ENCODE assay signal across 22 cellular contexts in genomic region chr1:93980881-93981280, GRCh38.
A peak's percentile ranks its signal among the peaks of the same experiment; 100 is the strongest.
DNase-seq lines count a peak whose midpoint lies in the region; ATAC-seq and TF ChIP-seq lines count a peak whose summit lies in the region.
"Had no signal": no experiment of that assay in that cellular context is flagged by ENCODE, and none has a peak within 500 bp of the region (broad histone marks: within the 10 kb centered on the region; RNA-seq: fewer than 3 reads in every experiment).

No MANE protein-coding gene starts in this region.

- H3K27ac ChIP-seq in mucosa of rectum (ENCODE audit: low read depth in 2 of 2, low read length in 2 of 2): peak overlapping the region; percentile 61 to 66

- peak; percentile 32; the same call in 1 of the 3 replicates for ATAC-seq in SK-N-SH treated with all-trans-retinoic acid at 6 μM for 48 hours
- ATAC-seq in GM18909 (IDR thresholded peaks at IDR 0.05; ENCODE audit: poor library complexity, unreplicated experiment): no peak

- no peaks in the 10 kb centered on the region for H3K27me3 ChIP-seq in mucosa of rectum (ENCODE audit: control insufficient read depth in 2 of 2, insufficient read depth in 2 of 2, low read length in 2 of 2)
- H3K27me3 ChIP-seq: thyroid gland had no signal

- peaks cover 2 to 7% of the 10 kb centered on the region in 2 donors for H3K4me1 ChIP-seq in mucosa of rectum (ENCODE audit: control insufficient read depth in 2 of 2, insufficient read depth in 2 of 2, low read length in 2 of 2)

- TF ChIP-seq CTCF in GM13976 (IDR thresholded peaks at IDR 0.05; ENCODE audit: borderline replicate concordance, control extremely low read depth, extremely low read depth, insufficient read depth, missing control alignments): peak; percentile 5
- TF ChIP-seq CTCF in epithelial cell of esophagus (IDR thresholded peaks at IDR 0.05; ENCODE audit: insufficient read depth, low read depth, low read length, missing control alignments): no peak

- in situ Hi-C loops in GM13976 (cut with MboI; ENCODE audit: low sequenced_read_pairs, unreplicated experiment): no loop called here

- no peak overlapping the region for H3K4me3 ChIP-seq in epithelial cell of esophagus (ENCODE audit: low read length)
- H3K4me3 ChIP-seq in mucosa of rectum (ENCODE audit: low read length in 2 of 2): no peak overlapping the region
- H3K4me3 ChIP-seq: thyroid gland had no signal

- no peaks in the 10 kb centered on the region for H3K36me3 ChIP-seq in mucosa of rectum (ENCODE audit: control insufficient read depth in 2 of 2, insufficient read depth in 2 of 2, low read length in 2 of 2)
- H3K36me3 ChIP-seq: thyroid gland had no signal

- DNase-seq in GM13976 (ENCODE audit: low spot score) (no peak), epithelial cell of esophagus (ENCODE audit: low read depth) (peak; percentile 49), GM19238 (ENCODE audit: insufficient read length, low spot score) (no peak), NCI-H446 (lab: John Stamatoyannopoulos, UW) (no peak), CD1c-positive myeloid dendritic cell (ENCODE audit: extremely low spot score) (no peak)
- DNase-seq: activated B cell treated with CpG ODN at 0.5 μM for 24 hours; activated CD4-positive, alpha-beta memory T cell treated with anti-CD3 and anti-CD28 coated beads for 36 hours; activated effector memory CD4-positive, alpha-beta T cell treated with anti-CD3 and anti-CD28 coated beads, Interleukin-2, amount 50 U/mL, for 16 hours; DMS79; foreskin fibroblast; hippocampal formation; islet precursor cell; NCI-H1417 treated with DMSO at 0.1 percent for 48 hours; RPMI8226; stimulated activated CD4-positive, alpha-beta T cell treated with anti-CD3 and anti-CD28 coated beads, Interleukin-12 subunit alpha, Interleukin-12 subunit beta, amount 100 ng/mL, for 4 hours; stimulated activated CD4-positive, alpha-beta T cell treated with anti-CD3 and anti-CD28 coated beads, Interleukin-4, amount 100 ng/mL, for 4 hours; stimulated activated naive CD8-positive, alpha-beta T cell treated with anti-CD3 and anti-CD28 coated beads, Interleukin-15, Interleukin-2, amounts not matched to agents 100 U/mL and 50 U/mL, for 24 hours; T-helper 9 cell; thyroid gland had no signal

- no peaks in the 10 kb centered on the region for H3K9me3 ChIP-seq in mucosa of rectum (ENCODE audit: control insufficient read depth in 2 of 2, low read length in 2 of 2)

- no peak overlapping the region for H3K9ac ChIP-seq in mucosa of rectum (ENCODE audit: low read depth in 1 of 2, low read length in 2 of 2)

TF ChIP-seq in SK-N-SH treated with all-trans-retinoic acid at 6 μM for 48 hours, 23 proteins besides CTCF, POLR2A, EP300 and RAD21:
- TF ChIP-seq ZFP30 (CRISPR knock-in tag; IDR thresholded peaks at IDR 0.05): no peak
- TF ChIP-seq, protein P1, sequence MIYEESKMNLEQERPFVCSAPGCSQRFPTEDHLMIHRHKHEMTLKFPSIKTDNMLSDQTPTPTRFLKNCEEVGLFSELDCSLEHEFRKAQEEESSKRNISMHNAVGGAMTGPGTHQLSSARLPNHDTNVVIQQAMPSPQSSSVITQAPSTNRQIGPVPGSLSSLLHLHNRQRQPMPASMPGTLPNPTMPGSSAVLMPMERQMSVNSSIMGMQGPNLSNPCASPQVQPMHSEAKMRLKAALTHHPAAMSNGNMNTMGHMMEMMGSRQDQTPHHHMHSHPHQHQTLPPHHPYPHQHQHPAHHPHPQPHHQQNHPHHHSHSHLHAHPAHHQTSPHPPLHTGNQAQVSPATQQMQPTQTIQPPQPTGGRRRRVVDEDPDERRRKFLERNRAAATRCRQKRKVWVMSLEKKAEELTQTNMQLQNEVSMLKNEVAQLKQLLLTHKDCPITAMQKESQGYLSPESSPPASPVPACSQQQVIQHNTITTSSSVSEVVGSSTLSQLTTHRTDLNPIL (CRISPR knock-in tag; IDR thresholded peaks at IDR 0.05; ENCODE audit: low read depth): no peak
- no peak for TF ChIP-seq ZNF8 (CRISPR knock-in tag; IDR thresholded peaks at IDR 0.05)
- TF ChIP-seq ZFP3 (CRISPR knock-in tag; IDR thresholded peaks at IDR 0.05): no peak
- no peak for TF ChIP-seq PATZ1 (CRISPR knock-in tag; IDR thresholded peaks at IDR 0.05; ENCODE audit: borderline replicate concordance)
